In the genomic region with DNA sequence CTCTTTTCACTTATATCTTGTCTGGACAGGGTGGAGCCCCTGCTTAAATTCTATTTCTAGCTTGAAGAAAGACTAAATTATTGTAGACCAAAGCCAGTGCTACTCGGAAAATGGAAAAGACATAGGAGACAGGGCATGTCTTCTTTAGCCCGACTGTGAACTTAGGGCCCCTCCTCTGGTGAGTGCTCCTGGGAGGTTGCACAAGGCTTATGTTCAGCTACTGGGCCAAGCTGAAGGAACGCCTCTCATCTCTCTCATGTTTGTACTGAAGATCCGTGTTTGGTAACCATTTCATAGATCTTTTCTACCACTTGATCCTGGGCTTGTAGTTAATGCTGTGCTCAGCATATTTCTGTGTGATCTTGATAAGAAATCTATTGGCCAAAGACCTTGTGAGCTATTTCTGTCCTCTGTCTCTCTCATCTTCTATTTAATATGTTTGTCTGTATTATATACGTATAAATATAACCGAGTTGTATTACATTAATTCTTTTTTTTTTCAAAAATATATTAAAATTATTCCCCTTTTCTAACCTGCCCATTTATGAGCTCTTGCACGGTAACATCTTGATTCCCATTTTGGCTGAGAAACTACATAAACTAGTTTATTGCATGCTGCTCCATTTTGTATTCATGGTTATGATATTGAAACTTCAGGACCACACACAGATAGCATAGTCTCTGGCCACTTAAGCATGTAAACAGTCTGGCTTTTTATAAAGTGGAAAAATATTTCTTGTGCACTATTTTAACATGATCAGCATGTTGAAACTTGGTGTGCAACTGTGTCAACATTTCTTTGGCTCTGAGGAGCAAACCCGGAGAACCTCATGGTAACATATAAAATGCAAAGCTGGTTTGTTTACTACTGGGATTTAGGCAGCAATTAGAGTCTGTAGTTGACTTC, we compare ENCODE assay signal across 9 cellular contexts.
A peak's percentile ranks its signal among the peaks of the same experiment; 100 is the strongest.
DNase-seq lines count a peak whose midpoint lies in the region; ATAC-seq, FAIRE-seq and TF ChIP-seq lines count a peak whose summit lies in the region.
"Had no signal": no experiment of that assay in that cellular context is flagged by ENCODE, and none has a peak within 500 bp of the region (broad histone marks: within the 10 kb centered on the region; RNA-seq: fewer than 3 reads in every experiment).

No MANE protein-coding gene starts in this region.

- H3K27me3 ChIP-seq in SJSA1 (replicated peaks) (no peaks in the 10 kb centered on the region), foreskin keratinocyte (no peaks in the 10 kb centered on the region), psoas muscle (ENCODE audit: insufficient read depth in 3 of 3, low read length in 2 of 3) (no peaks in the 10 kb centered on the region)

- H3K27ac ChIP-seq in SJSA1 (peak overlapping the region; percentile 75), foreskin keratinocyte (no peak overlapping the region), psoas muscle (peak overlapping the region; percentile 34)

- H3K4me1 ChIP-seq in SJSA1 (replicated peaks), result peaks cover 76% of the 10 kb centered on the region
- peaks cover 30% of the 10 kb centered on the region for H3K4me1 ChIP-seq in foreskin keratinocyte
- peaks cover 41% of the 10 kb centered on the region for H3K4me1 ChIP-seq in psoas muscle

- TF ChIP-seq CTCF in foreskin keratinocyte (conservative IDR thresholded peaks at IDR 0.05), result no peak
- no peak for TF ChIP-seq CTCF in psoas muscle (IDR thresholded peaks at IDR 0.05)

- 38 to 56% (median 42%) methylated on average over 8 of the region's 8 CpGs for WGBS in psoas muscle, 3 donors

- no peaks in the 10 kb centered on the region for H3K36me3 Mint-ChIP-seq in stimulated activated effector memory CD8-positive, alpha-beta T cell treated with anti-CD3 and anti-CD28 coated beads, Interleukin-12 subunit alpha, Interleukin-12 subunit beta, amount 100 ng/mL, for 72 hours

- peaks cover 11% of the 10 kb centered on the region for H3K4me1 Mint-ChIP-seq in stimulated activated effector memory CD8-positive, alpha-beta T cell treated with anti-CD3 and anti-CD28 coated beads, Interleukin-12 subunit alpha, Interleukin-12 subunit beta, amount 100 ng/mL, for 72 hours

- no peaks in the 10 kb centered on the region for H3K9me3 Mint-ChIP-seq in stimulated activated effector memory CD8-positive, alpha-beta T cell treated with anti-CD3 and anti-CD28 coated beads, Interleukin-12 subunit alpha, Interleukin-12 subunit beta, amount 100 ng/mL, for 72 hours
- H3K9me3 Mint-ChIP-seq: HFFc6 had no signal

- H3K36me3 ChIP-seq in SJSA1 (no peaks in the 10 kb centered on the region), psoas muscle (ENCODE audit: insufficient read depth in 1 of 2, low read depth in 1 of 2) (no peaks in the 10 kb centered on the region)

- ATAC-seq in foreskin keratinocyte, result peak; percentile 33
- peak; percentile 59 to 86 (median 74) for ATAC-seq in psoas muscle
- no peak for ATAC-seq in HG02981 (IDR thresholded peaks at IDR 0.05; ENCODE audit: unreplicated experiment)
- no peak for ATAC-seq in stimulated activated effector memory CD8-positive, alpha-beta T cell treated with anti-CD3 and anti-CD28 coated beads, Interleukin-12 subunit alpha, Interleukin-12 subunit beta, amount 100 ng/mL, for 72 hours

- intact Hi-C loops in psoas muscle (cut with DNase I), result no loop called here

- no peak overlapping the region for H3K4me3 Mint-ChIP-seq in stimulated activated effector memory CD8-positive, alpha-beta T cell treated with anti-CD3 and anti-CD28 coated beads, Interleukin-12 subunit alpha, Interleukin-12 subunit beta, amount 100 ng/mL, for 72 hours
- H3K4me3 Mint-ChIP-seq: HFFc6 had no signal

- no peak overlapping the region for H3K27ac Mint-ChIP-seq in stimulated activated effector memory CD8-positive, alpha-beta T cell treated with anti-CD3 and anti-CD28 coated beads, Interleukin-12 subunit alpha, Interleukin-12 subunit beta, amount 100 ng/mL, for 72 hours
- H3K27ac Mint-ChIP-seq: HFFc6 had no signal

- DNase-seq in CD1c-positive myeloid dendritic cell (ENCODE audit: extremely low spot score) (peak; percentile 46), SJSA1 (ENCODE audit: low read depth in 1 of 2, low spot score in 2 of 2) (peak in 1 of 2 experiments; percentile 77), foreskin keratinocyte (peak in 1 of 2 donors; percentile 32), psoas muscle (peak; percentile 35 to 56), urothelium cell line (ENCODE audit: low spot score) (no peak), amygdala (lab: John Stamatoyannopoulos, UW) (no peak)
- no peak for DNase-seq in stimulated activated effector memory CD8-positive, alpha-beta T cell treated with anti-CD3 and anti-CD28 coated beads, Interleukin-12 subunit alpha, Interleukin-12 subunit beta, amount 100 ng/mL, for 72 hours (ENCODE audit: low spot score in 2 of 2)
- DNase-seq: HFFc6 had no signal

- no peak for FAIRE-seq in urothelium cell line (lab: Jason Lieb, UNC)

- H3K9me3 ChIP-seq in SJSA1 (replicated peaks) (no peaks in the 10 kb centered on the region), psoas muscle (no peaks in the 10 kb centered on the region)

- H3K4me3 ChIP-seq in SJSA1, result no peak overlapping the region
- no peak overlapping the region for H3K4me3 ChIP-seq in psoas muscle

Comparison
In these comparisons a context has a peak if more than half of its experiments do, and no peak if none do; other contexts are left out.
1. DNase-seq: peak in CD1c-positive myeloid dendritic cell (single experiment) and psoas muscle (2 of 2); none in stimulated activated effector memory CD8-positive, alpha-beta T cell treated with anti-CD3 and anti-CD28 coated beads, Interleukin-12 subunit alpha, Interleukin-12 subunit beta, amount 100 ng/mL, for 72 hours (0 of 2), urothelium cell line (single experiment) and amygdala (0 of 56).
2. ATAC-seq: peak in foreskin keratinocyte (single experiment) and psoas muscle (4 of 4); none in HG02981 (single experiment) and stimulated activated effector memory CD8-positive, alpha-beta T cell treated with anti-CD3 and anti-CD28 coated beads, Interleukin-12 subunit alpha, Interleukin-12 subunit beta, amount 100 ng/mL, for 72 hours (single experiment).